8 cellular contexts compared by ENCODE assay signal in genomic region chr9:129110740-129111142, GRCh38. TPM values are rescaled to one million over a fixed set of nuclear protein-coding genes. Genes with fewer than 3 reads are reported as not detected.
DNase-seq lines count a peak whose midpoint lies in the region; ATAC-seq and TF ChIP-seq lines count a peak whose summit lies in the region.

CRAT (minus strand) TSS chr9:129110793; CDS start chr9:129110509, 284 bp downstream.

- DNase-seq in GM06990 (ENCODE audit: extremely low read depth, insufficient read length): peak; percentile 93
- peak; percentile 80 for DNase-seq in NCI-H1048 (lab: John Stamatoyannopoulos, UW)
- DNase-seq in SKM-1 (lab: John Stamatoyannopoulos, UW; ENCODE audit: unreplicated experiment): peak; percentile 88
- peak; percentile 94 to 95 for DNase-seq in activated naive CD4-positive, alpha-beta T cell treated with anti-CD3 and anti-CD28 coated beads, Interleukin-2, amount 50 U/mL, for 72 hours (ENCODE audit: low spot score in 2 of 2)
- peak; percentile 98 for DNase-seq in globus pallidus (ENCODE audit: low spot score)
- DNase-seq in occipital lobe (lab: John Stamatoyannopoulos, UW): peak; percentile 97
- peak; percentile 91 for DNase-seq in superior temporal gyrus (ENCODE audit: extremely low spot score)

- TF ChIP-seq CTCF in GM06990 (IDR thresholded peaks at IDR 0.05; ENCODE audit: insufficient read depth, low read length, poor library complexity, severe bottlenecking): no peak

- ATAC-seq in HG02571 (IDR thresholded peaks at IDR 0.05; ENCODE audit: unreplicated experiment): peak; percentile 55
- ATAC-seq in activated naive CD4-positive, alpha-beta T cell treated with anti-CD3 and anti-CD28 coated beads, Interleukin-2, amount 50 U/mL, for 72 hours: peak; percentile 90 to 93

- H3K27ac Mint-ChIP-seq in activated naive CD4-positive, alpha-beta T cell treated with anti-CD3 and anti-CD28 coated beads, Interleukin-2, amount 50 U/mL, for 72 hours: peak within 1 kb of the TSS; percentile 94 to 97

- H3K36me3 ChIP-seq in GM06990 (ENCODE audit: control insufficient read depth, insufficient read depth, low read length): no peaks in the 10 kb centered on the region

- H3K9me3 Mint-ChIP-seq in activated naive CD4-positive, alpha-beta T cell treated with anti-CD3 and anti-CD28 coated beads, Interleukin-2, amount 50 U/mL, for 72 hours: no peaks in the 10 kb centered on the region

- H3K36me3 Mint-ChIP-seq in activated naive CD4-positive, alpha-beta T cell treated with anti-CD3 and anti-CD28 coated beads, Interleukin-2, amount 50 U/mL, for 72 hours: peaks cover 0 to 9% of the 10 kb centered on the region in 2 donors

- H3K4me3 ChIP-seq in GM06990 (replicated peaks; ENCODE audit: low read depth, low read length): peak within 1 kb of the TSS; percentile 78

- H3K27me3 ChIP-seq in GM06990 (replicated peaks; ENCODE audit: control insufficient read depth, insufficient read depth, low read length): no peaks in the 10 kb centered on the region

RNA-seq across cellular contexts. Expression of gene CRAT, which starts in this region (rescaled TPM):
- 10 to 100 TPM; 14.7 to 35.6 TPM for total RNA-seq in activated naive CD4-positive, alpha-beta T cell treated with anti-CD3 and anti-CD28 coated beads, Interleukin-2, amount 50 U/mL, for 72 hours
- 13.6 TPM for total RNA-seq in occipital lobe

Comparison
In these comparisons a context has a peak if more than half of its experiments do, and no peak if none do; other contexts are left out.
1. Peak in every context shown above with its lines: DNase-seq, ATAC-seq and H3K4me3 ChIP-seq.